13 cellular contexts compared by ENCODE assay signal in genomic region chr2:17757321-17757720, GRCh38. TPM values are rescaled to one million over a fixed set of nuclear protein-coding genes. Genes with fewer than 3 reads are reported as not detected.
DNase-seq lines count a peak whose midpoint lies in the region; ATAC-seq and TF ChIP-seq lines count a peak whose summit lies in the region.
"Had no signal": no experiment of that assay in that cellular context is flagged by ENCODE, and none has a peak within 500 bp of the region (broad histone marks: within the 10 kb centered on the region; RNA-seq: fewer than 3 reads in every experiment).

No MANE protein-coding gene starts in this region.

- H3K27me3 Mint-ChIP-seq in T-helper 2 cell treated with Interferon-gamma antibody and Interleukin-4, amounts not matched to agents 5 μg/mL and 100 μg/mL, for 36 hours (ENCODE audit: low read depth): no peaks in the 10 kb centered on the region

- in situ Hi-C loops in astrocyte of the spinal cord (cut with HindIII; ENCODE audit: low sequenced_read_pairs): no loop called here

- H3K36me3 ChIP-seq in BLaER1 (peaks cover 25% of the 10 kb centered on the region), liver (ENCODE audit: control insufficient read depth in 4 of 4, insufficient read depth in 3 of 4, low read depth in 1 of 4, low read length in 3 of 4) (peaks cover 0 to 1% (median 0%) of the 10 kb centered on the region in 4 donors), gastroesophageal sphincter (no peaks in the 10 kb centered on the region)

- peak; percentile 68 to 71 for TF ChIP-seq RAD21 in liver (IDR thresholded peaks at IDR 0.05)

- TF ChIP-seq EP300 in gastroesophageal sphincter (IDR thresholded peaks at IDR 0.05): no peak

- TF ChIP-seq POLR2A in gastroesophageal sphincter (IDR thresholded peaks at IDR 0.05) (no peak), GM18505 (IDR thresholded peaks at IDR 0.05; ENCODE audit: borderline replicate concordance, extremely low read depth, insufficient read depth, insufficient read length) (no peak)

- H3K4me3 Mint-ChIP-seq in T-helper 2 cell treated with Interferon-gamma antibody and Interleukin-4, amounts not matched to agents 5 μg/mL and 100 μg/mL, for 36 hours: no peak overlapping the region

- WGBS in liver: 15% methylated on average over 2 of the region's 2 CpGs
- WGBS in gastroesophageal sphincter (ENCODE audit: low coverage in 1 of 2), 2 donors: 52 to 81% methylated on average over 2 of the region's 2 CpGs

- no peaks in the 10 kb centered on the region for H3K27me3 ChIP-seq in BLaER1
- no peaks in the 10 kb centered on the region for H3K27me3 ChIP-seq in liver (ENCODE audit: control insufficient read depth in 4 of 4, insufficient read depth in 4 of 4, low read length in 3 of 4)
- no peaks in the 10 kb centered on the region for H3K27me3 ChIP-seq in gastroesophageal sphincter

- peaks cover 12% of the 10 kb centered on the region for H3K36me3 Mint-ChIP-seq in T-helper 2 cell treated with Interferon-gamma antibody and Interleukin-4, amounts not matched to agents 5 μg/mL and 100 μg/mL, for 36 hours (ENCODE audit: low read depth)

- peaks cover 33% of the 10 kb centered on the region for H3K4me1 Mint-ChIP-seq in T-helper 2 cell treated with Interferon-gamma antibody and Interleukin-4, amounts not matched to agents 5 μg/mL and 100 μg/mL, for 36 hours (ENCODE audit: low read depth)

- H3K4me2 ChIP-seq in BLaER1: peak overlapping the region; percentile 90

- H3K9me3 Mint-ChIP-seq in T-helper 2 cell treated with Interferon-gamma antibody and Interleukin-4, amounts not matched to agents 5 μg/mL and 100 μg/mL, for 36 hours: no peaks in the 10 kb centered on the region

- ATAC-seq in GM19023 (IDR thresholded peaks at IDR 0.05; ENCODE audit: unreplicated experiment): no peak
- no peak for ATAC-seq in gastroesophageal sphincter
- no peak for ATAC-seq in GM18505 (IDR thresholded peaks at IDR 0.05; ENCODE audit: unreplicated experiment)

- no peaks in the 10 kb centered on the region for H4K20me1 ChIP-seq in BLaER1

- H3K9me3 ChIP-seq in BLaER1 (no peaks in the 10 kb centered on the region), liver (ENCODE audit: control insufficient read depth in 4 of 4, low read length in 3 of 4) (no peaks in the 10 kb centered on the region), gastroesophageal sphincter (no peaks in the 10 kb centered on the region)

- H3K4me3 ChIP-seq in BLaER1 (no peak overlapping the region), astrocyte of the spinal cord (ENCODE audit: low read depth, low read length) (no peak overlapping the region), liver (ENCODE audit: low read depth in 1 of 3, low read length in 3 of 3) (no peak overlapping the region), gastroesophageal sphincter (no peak overlapping the region)

- no peak for TF ChIP-seq CTCF in astrocyte of the spinal cord (IDR thresholded peaks at IDR 0.05; ENCODE audit: low read depth, low read length)
- TF ChIP-seq CTCF in liver (IDR thresholded peaks at IDR 0.05; ENCODE audit: low read depth, low read length, missing input control): no peak
- TF ChIP-seq CTCF in gastroesophageal sphincter (IDR thresholded peaks at IDR 0.05): no peak

- DNase-seq in HuH-7 (ENCODE audit: low spot score) (peak; percentile 25), astrocyte of the spinal cord (ENCODE audit: low read depth, low spot score) (peak; percentile 41)
- no peak for DNase-seq in T-helper 2 cell treated with Interferon-gamma antibody and Interleukin-4, amounts not matched to agents 5 μg/mL and 100 μg/mL, for 36 hours (ENCODE audit: low spot score)
- DNase-seq: activated CD4-positive, alpha-beta T cell treated with anti-CD3 and anti-CD28 coated beads, Interleukin-2, amount 50 U/mL, for 1 hour; activated naive CD4-positive, alpha-beta T cell treated with Interleukin-2 at 50 U/mL for 16 hours; NCI-H146; Right ventricle myocardium superior had no signal

- H3K4me1 ChIP-seq in BLaER1 (peaks cover 51% of the 10 kb centered on the region), liver (ENCODE audit: control insufficient read depth in 4 of 4, insufficient read depth in 4 of 4, low read length in 3 of 4) (peaks cover 7 to 62% (median 52%) of the 10 kb centered on the region in 4 donors), gastroesophageal sphincter (peaks cover 0 to 15% (median 7%) of the 10 kb centered on the region in 3 donors)

- H3K9ac ChIP-seq in BLaER1 (no peak overlapping the region), liver (ENCODE audit: low read depth in 1 of 2, low read length in 2 of 2) (peak overlapping the region in 1 of 2 donors; percentile 54)

- no peak overlapping the region for H3K27ac Mint-ChIP-seq in T-helper 2 cell treated with Interferon-gamma antibody and Interleukin-4, amounts not matched to agents 5 μg/mL and 100 μg/mL, for 36 hours

- H3K27ac ChIP-seq in BLaER1: no peak overlapping the region
- H3K27ac ChIP-seq in liver (ENCODE audit: low read depth in 1 of 2, low read length in 2 of 2): peak overlapping the region; percentile 25 to 56
- no peak overlapping the region for H3K27ac ChIP-seq in gastroesophageal sphincter

TF ChIP-seq in liver, 16 proteins besides CTCF, POLR2A, EP300 and RAD21:
- no peak for TF ChIP-seq FOXA1 (IDR thresholded peaks at IDR 0.05)
- peak; percentile 44 for TF ChIP-seq MAX (IDR thresholded peaks at IDR 0.05)
- no peak for TF ChIP-seq TAF1 (conservative IDR thresholded peaks at IDR 0.05)
- no peak for TF ChIP-seq YY1 (IDR thresholded peaks at IDR 0.05)
- peak; percentile 80 for TF ChIP-seq HNF4A (conservative IDR thresholded peaks at IDR 0.05)
- peak; percentile 13 to 36 for TF ChIP-seq RXRA (IDR thresholded peaks at IDR 0.05)
- TF ChIP-seq ZBTB33 (IDR thresholded peaks at IDR 0.05): no peak
- peak; percentile 46 for TF ChIP-seq HNF4G (IDR thresholded peaks at IDR 0.05)
- no peak for TF ChIP-seq NR2F2 (IDR thresholded peaks at IDR 0.05)
- peak in 1 of 2 donors; percentile 10 for TF ChIP-seq EGR1 (IDR thresholded peaks at IDR 0.05; ENCODE audit: low read depth in 2 of 2)
- peak; percentile 64 to 85 for TF ChIP-seq GABPA (IDR thresholded peaks at IDR 0.05 in 1 of 2, conservative IDR thresholded peaks at IDR 0.05 in 1 of 2)
- TF ChIP-seq SP1 (IDR thresholded peaks at IDR 0.05): peak; percentile 85
- TF ChIP-seq FOXA2 (IDR thresholded peaks at IDR 0.05): no peak
- TF ChIP-seq REST (IDR thresholded peaks at IDR 0.05): no peak
TF ChIP-seq in liver: peak in this region for 7.

RNA-seq across cellular contexts. Expression of gene GEN1, which starts 3.4 kb away (rescaled TPM):
- total RNA-seq in liver: 10 to 100 TPM in 1 of 2 donors, 1 to 10 TPM in 1; 9.6 to 12.7 TPM
- polyA plus RNA-seq in liver: 1 to 10 TPM; 1.2 to 6.0 TPM
- 1 to 10 TPM; 1.4 to 5.8 (median 3.0) TPM for total RNA-seq in gastroesophageal sphincter

RNA-seq across cellular contexts. Expression of gene SMC6, which starts 3.7 kb away (rescaled TPM):
- 10 to 100 TPM; 15.7 to 22.3 TPM for total RNA-seq in liver
- polyA plus RNA-seq in liver: 1 to 10 TPM; 2.6 to 6.3 TPM
- total RNA-seq in gastroesophageal sphincter: 10 to 100 TPM; 11.2 to 16.7 (median 14.1) TPM

RNA-seq across cellular contexts. Expression of gene MSGN1, which starts 58.9 kb away (rescaled TPM):
- total RNA-seq in liver (not detected), gastroesophageal sphincter (not detected)
- not detected for polyA plus RNA-seq in liver
- total RNA-seq: kidney epithelial cell, Right ventricle myocardium superior had no signal

Comparison
In these comparisons a context has a peak if more than half of its experiments do, and no peak if none do; other contexts are left out.
1. H3K27ac ChIP-seq: peak in liver (2 of 2); none in BLaER1 (single experiment) and gastroesophageal sphincter (0 of 4).